ENCODE assay signal across 8 cellular contexts in genomic region chr19:44808463-44809371, GRCh38. TPM values are rescaled to one million over a fixed set of nuclear protein-coding genes. Genes with fewer than 3 reads are reported as not detected.
DNase-seq lines count a peak whose midpoint lies in the region; ATAC-seq, FAIRE-seq and TF ChIP-seq lines count a peak whose summit lies in the region.

TSS of gene BCAM (plus strand) at chr19:44809103. CDS start at chr19:44809125, 22 bp downstream.

- H3K27me3 ChIP-seq in BJ (ENCODE audit: control insufficient read depth, insufficient read depth, low read length) (peaks cover 3% of the 10 kb centered on the region; the same call in 1 of the 2 replicates), ascending aorta (no peaks in the 10 kb centered on the region), heart right ventricle (peaks cover 0 to 15% (median 0%) of the 10 kb centered on the region in 7 donors), pancreas (no peaks in the 10 kb centered on the region)

- CTCF ChIA-PET in BJ (lab: Yijun Ruan, JAX) = interaction anchor here (0.6 to 4.5 kb wide), 14 partner anchors 10 to 240 kb away, joined by 3 to 27 read pairs (median 4); no protein-coding TSS in a partner anchor

- H3K36me3 ChIP-seq in BJ (ENCODE audit: control insufficient read depth, insufficient read depth, low read length) (peaks cover 3% of the 10 kb centered on the region), ascending aorta (peaks cover 15 to 22% of the 10 kb centered on the region in 2 donors), heart right ventricle (peaks cover 0 to 27% (median 3%) of the 10 kb centered on the region in 9 donors), pancreas (no peaks in the 10 kb centered on the region)

- POLR2A ChIA-PET in BJ (lab: Charles Lee) = interaction anchor here (0.5 kb wide), 1 partner anchor 805 kb away, joined by 3 read pairs; no protein-coding TSS in a partner anchor

- no peak for TF ChIP-seq RAD21 in Ishikawa (IDR thresholded peaks at IDR 0.05; ENCODE audit: low read depth)

- peak; percentile 89 to 96 (median 95) for ATAC-seq in heart right ventricle
- ATAC-seq in pancreas = peak; percentile 83 to 88 (median 88)
- no peak for ATAC-seq in HG03025 (IDR thresholded peaks at IDR 0.05; ENCODE audit: low FRiP score, unreplicated experiment)

- H3K27ac ChIP-seq in ascending aorta (peak within 1 kb of the TSS; percentile 77 to 79), heart right ventricle (peak within 1 kb of the TSS; percentile 16 to 96 (median 88)), pancreas (peak within 1 kb of the TSS; percentile 82 to 85 (median 84))

- WGBS in heart right ventricle, 2 donors = 1 to 2% methylated on average over 54 to 59 of the region's 59 CpGs
- 2% methylated on average over 43 to 59 of the region's 59 CpGs for WGBS in pancreas, 2 donors

- DNase-seq in BJ (ENCODE audit: low read depth) (no peak), ascending aorta (ENCODE audit: low spot score in 2 of 2) (peak in 1 of 2 donors; percentile 87), heart right ventricle (peak; percentile 87 to 90), pancreas (peak; percentile 74 to 94 (median 86)), NCI-H2107 treated with DMSO at 0.1 percent for 48 hours (lab: John Stamatoyannopoulos, UW; ENCODE audit: unreplicated experiment) (no peak), NOMO-1 treated with dmso at 0.1 percent for 144 hours (lab: John Stamatoyannopoulos, UW; ENCODE audit: unreplicated experiment) (no peak)

- TF ChIP-seq EP300 in Ishikawa (IDR thresholded peaks at IDR 0.05; ENCODE audit: borderline replicate concordance) = peak; percentile 46; the same call in 1 of the 2 replicates

- FAIRE-seq in pancreas (lab: Jason Lieb, UNC) = no peak

- intact Hi-C loops in ascending aorta (cut with DNase I) (loop anchor here (1.0 to 2.0 kb wide), 2 partner anchors 13 to 36 kb away; no protein-coding TSS in a partner anchor), heart right ventricle (cut with DNase I) (no loop called here), pancreas (cut with DNase I) (no loop called here)

- H3K4me3 ChIP-seq in BJ (ENCODE audit: low read depth, low read length) = peak within 1 kb of the TSS; percentile 66
- peak within 1 kb of the TSS; percentile 74 to 88 for H3K4me3 ChIP-seq in ascending aorta
- peak within 1 kb of the TSS; percentile 50 to 95 (median 78) for H3K4me3 ChIP-seq in heart right ventricle
- peak within 1 kb of the TSS; percentile 40 to 68 (median 44) for H3K4me3 ChIP-seq in pancreas

- TF ChIP-seq CTCF in BJ (IDR thresholded peaks at IDR 0.05; ENCODE audit: insufficient read depth, low read depth, low read length) = no peak
- TF ChIP-seq CTCF in ascending aorta (IDR thresholded peaks at IDR 0.05) = no peak
- TF ChIP-seq CTCF in heart right ventricle (IDR thresholded peaks at IDR 0.05) = no peak
- TF ChIP-seq CTCF in pancreas (IDR thresholded peaks at IDR 0.05) = no peak

- H3K4me1 ChIP-seq in ascending aorta = peaks cover 7 to 40% of the 10 kb centered on the region in 2 donors
- peaks cover 11 to 55% (median 23%) of the 10 kb centered on the region in 9 donors for H3K4me1 ChIP-seq in heart right ventricle
- H3K4me1 ChIP-seq in pancreas = peaks cover 7 to 18% (median 14%) of the 10 kb centered on the region in 3 donors

- H3K9me3 ChIP-seq in ascending aorta (no peaks in the 10 kb centered on the region), heart right ventricle (no peaks in the 10 kb centered on the region), pancreas (no peaks in the 10 kb centered on the region)

TF ChIP-seq in Ishikawa, 13 proteins besides CTCF, POLR2A, EP300 and RAD21:
- TF ChIP-seq REST (IDR thresholded peaks at IDR 0.05; ENCODE audit: low read depth) = no peak
- peak; percentile 43; the same call in 1 of the 2 replicates for TF ChIP-seq TCF12 (IDR thresholded peaks at IDR 0.05; ENCODE audit: low read depth)
- TF ChIP-seq FOXM1 (IDR thresholded peaks at IDR 0.05; ENCODE audit: borderline replicate concordance, low read depth) = no peak
- TF ChIP-seq NFIC (IDR thresholded peaks at IDR 0.05) = peak; percentile 90
- peak; percentile 27; the same call in 1 of the 2 replicates for TF ChIP-seq MAX (IDR thresholded peaks at IDR 0.05)
- TF ChIP-seq YY1 (IDR thresholded peaks at IDR 0.05; ENCODE audit: low read depth) = no peak; the same call in 1 of the 2 replicates
- TF ChIP-seq TAF1 (IDR thresholded peaks at IDR 0.05; ENCODE audit: low read depth) = peak; percentile 54; the same call in 1 of the 2 replicates
- peak; percentile 41; the same call in 1 of the 2 replicates for TF ChIP-seq TEAD4 (IDR thresholded peaks at IDR 0.05)
- TF ChIP-seq CEBPB (IDR thresholded peaks at IDR 0.05) = no peak
- TF ChIP-seq ZBTB7A (IDR thresholded peaks at IDR 0.05; ENCODE audit: low read depth) = peak; percentile 72
- 0 out of 2 replicates have a peak, but pooled peaks have one; percentile 42 for TF ChIP-seq EGR1 (IDR thresholded peaks at IDR 0.05)
- no peak for TF ChIP-seq CREB1 (IDR thresholded peaks at IDR 0.05; ENCODE audit: low read depth)

RNA-seq across cellular contexts. Expression of gene BCAM, which starts in this region (rescaled TPM):
- polyA plus RNA-seq in BJ (2011; rRNA removed) (4.7 and 8.9 TPM in 2 replicates), heart right ventricle (100 to 1,000 TPM in 1 of 2 donors, 10 to 100 TPM in 1; 63.2 to 130 TPM), pancreas (100 to 1,000 TPM in 1 of 2 donors, 10 to 100 TPM in 1; 99.5 to 140 TPM)
- polyA minus RNA-seq in BJ (2011; rRNA and poly(A)+ RNA removed) = 2.1 and 6.3 TPM in 2 replicates
- total RNA-seq in ascending aorta (832 TPM), heart right ventricle (100 to 1,000 TPM in 4 of 10 donors, 10 to 100 TPM in 6; 72.8 to 118 (median 92.5) TPM), pancreas (10 to 100 TPM; 28.8 to 74.5 (median 40.5) TPM)

Comparison
In these comparisons a context has a peak if more than half of its experiments do, and no peak if none do; other contexts are left out.
1. DNase-seq: peak in heart right ventricle (2 of 2) and pancreas (6 of 6); none in BJ (single experiment), NCI-H2107 treated with DMSO at 0.1 percent for 48 hours (single experiment) and NOMO-1 treated with dmso at 0.1 percent for 144 hours (single experiment).
2. Peak in every context shown above with its lines, with median percentiles within 50 percentile points of each other: H3K4me3 ChIP-seq and H3K27ac ChIP-seq.